32 cellular contexts compared by ENCODE assay signal in genomic region chr11:1674879-1675235, GRCh38. TPM values are rescaled to one million over a fixed set of nuclear protein-coding genes. Genes with fewer than 3 reads are reported as not detected.
"Had no signal": no experiment of that assay in that cellular context is flagged by ENCODE, and none has a peak within 500 bp of the region (broad histone marks: within the 10 kb centered on the region; RNA-seq: fewer than 3 reads in every experiment).

No MANE protein-coding gene starts in this region.

- H3K4me3 Mint-ChIP-seq: activated B cell treated with CpG ODN at 0.5 μM for 24 hours; activated CD4-positive, alpha-beta T cell treated with anti-CD3 and anti-CD28 coated beads for 36 hours; activated naive CD8-positive, alpha-beta T cell; activated T-cell treated with anti-CD3 and anti-CD28 coated beads, Interleukin-2, amount 50 U/mL, for 24 hours; activated T-helper 17 cell treated with anti-CD3 and anti-CD28 coated beads, Interleukin-2, amount 50 U/mL, for 72 hours; effector memory CD8-positive, alpha-beta T cell; immature natural killer cell; naive thymus-derived CD8-positive, alpha-beta T cell; T-helper 17 cell had no signal

- H3K9me3 Mint-ChIP-seq: activated B cell treated with CpG ODN at 0.5 μM for 24 hours; activated T-cell treated with anti-CD3 and anti-CD28 coated beads, Interleukin-2, amount 50 U/mL, for 24 hours; activated T-helper 17 cell treated with anti-CD3 and anti-CD28 coated beads, Interleukin-2, amount 50 U/mL, for 72 hours; effector memory CD8-positive, alpha-beta T cell; immature natural killer cell; naive thymus-derived CD8-positive, alpha-beta T cell had no signal

- H3K36me3 Mint-ChIP-seq: activated naive CD8-positive, alpha-beta T cell; immature natural killer cell; naive thymus-derived CD8-positive, alpha-beta T cell had no signal

- H3K36me3 ChIP-seq: adrenal gland, ascending aorta, brain microvascular endothelial cell, neutrophil, ovary, spleen, thyroid gland had no signal

- H3K27ac ChIP-seq: ascending aorta, brain microvascular endothelial cell, neutrophil, ovary, thyroid gland had no signal

- DNase-seq: activated B cell treated with CpG ODN at 0.5 μM for 24 hours; activated CD4-positive, alpha-beta T cell treated with anti-CD3 and anti-CD28 coated beads for 36 hours; activated CD4-positive, alpha-beta T cell treated with anti-CD3 and anti-CD28 coated beads, Interleukin-2, amount 50 U/mL, for 4 hours; activated CD8-positive, alpha-beta memory T cell treated with anti-CD3 and anti-CD28 coated beads for 24 hours; activated CD8-positive, alpha-beta memory T cell treated with anti-CD3 and anti-CD28 coated beads, Interleukin-2, amount 50 U/mL, for 4 hours; activated T-cell treated with anti-CD3 and anti-CD28 coated beads, Interleukin-2, amount 50 U/mL, for 24 hours; brain microvascular endothelial cell; caudate nucleus; effector memory CD8-positive, alpha-beta T cell; foreskin melanocyte; immature natural killer cell; kidney glomerular epithelial cell; mesendoderm; ovary; spleen; stimulated activated CD4-positive, alpha-beta T cell treated with anti-CD3 and anti-CD28 coated beads, Interleukin-4, amount 100 ng/mL, for 1 hour; stimulated activated naive CD8-positive, alpha-beta T cell treated with anti-CD3 and anti-CD28 coated beads, Interleukin-15, Interleukin-2, amounts not matched to agents 100 U/mL and 50 U/mL, for 24 hours; SW 1271; T-helper 17 cell; thyroid gland had no signal

- FAIRE-seq: colon, endothelial cell of umbilical vein, urothelium cell line had no signal

- H3K4me1 Mint-ChIP-seq: activated B cell treated with CpG ODN at 0.5 μM for 24 hours; activated CD4-positive, alpha-beta T cell treated with anti-CD3 and anti-CD28 coated beads for 36 hours; activated T-helper 17 cell treated with anti-CD3 and anti-CD28 coated beads, Interleukin-2, amount 50 U/mL, for 72 hours; T-helper 17 cell had no signal

- H3K4me1 ChIP-seq: ascending aorta, thyroid gland had no signal

- H3K27ac Mint-ChIP-seq: activated B cell treated with CpG ODN at 0.5 μM for 24 hours; activated CD4-positive, alpha-beta T cell treated with anti-CD3 and anti-CD28 coated beads for 36 hours; activated naive CD8-positive, alpha-beta T cell; activated T-cell treated with anti-CD3 and anti-CD28 coated beads, Interleukin-2, amount 50 U/mL, for 24 hours; activated T-helper 17 cell treated with anti-CD3 and anti-CD28 coated beads, Interleukin-2, amount 50 U/mL, for 72 hours; effector memory CD8-positive, alpha-beta T cell; immature natural killer cell; naive thymus-derived CD8-positive, alpha-beta T cell; T-helper 17 cell had no signal

- H3K27me3 ChIP-seq: ascending aorta, ovary, thyroid gland had no signal

- H3K4me3 ChIP-seq: adrenal gland, ascending aorta, ovary, spleen, thyroid gland had no signal

- ATAC-seq: activated CD4-positive, alpha-beta T cell treated with anti-CD3 and anti-CD28 coated beads for 36 hours; activated T-helper 17 cell treated with anti-CD3 and anti-CD28 coated beads, Interleukin-2, amount 50 U/mL, for 72 hours; effector memory CD8-positive, alpha-beta T cell; esophagus mucosa; naive thymus-derived CD8-positive, alpha-beta T cell; stimulated activated naive CD8-positive, alpha-beta T cell treated with anti-CD3 and anti-CD28 coated beads, Interleukin-15, Interleukin-2, amounts not matched to agents 100 U/mL and 50 U/mL, for 24 hours; T-helper 17 cell had no signal

- H3K9me3 ChIP-seq: adrenal gland, ascending aorta, neutrophil, ovary, spleen, thyroid gland had no signal

RNA-seq across cellular contexts. Expression of gene KRTAP5-6, which starts 22.1 kb away (rescaled TPM):
- total RNA-seq: activated B cell treated with CpG ODN at 0.5 μM for 24 hours; activated CD4-positive, alpha-beta T cell treated with anti-CD3 and anti-CD28 coated beads for 36 hours; activated T-helper 17 cell treated with anti-CD3 and anti-CD28 coated beads, Interleukin-2, amount 50 U/mL, for 72 hours; ascending aorta; endothelial cell of umbilical vein; esophagus mucosa; naive thymus-derived CD8-positive, alpha-beta T cell; ovary; spleen; subcutaneous adipose tissue; T-helper 17 cell; thyroid gland had no signal
- polyA plus RNA-seq: adrenal gland; endothelial cell of umbilical vein; immature natural killer cell; naive thymus-derived CD8-positive, alpha-beta T cell; ovary; spleen had no signal

RNA-seq across cellular contexts. Expression of gene KRTAP5-5, which starts 45.3 kb away (rescaled TPM):
- total RNA-seq: activated B cell treated with CpG ODN at 0.5 μM for 24 hours; activated CD4-positive, alpha-beta T cell treated with anti-CD3 and anti-CD28 coated beads for 36 hours; activated T-helper 17 cell treated with anti-CD3 and anti-CD28 coated beads, Interleukin-2, amount 50 U/mL, for 72 hours; adrenal gland; ascending aorta; dermis microvascular lymphatic vessel endothelial cell; endothelial cell of umbilical vein; esophagus mucosa; naive thymus-derived CD8-positive, alpha-beta T cell; ovary; spleen; subcutaneous adipose tissue; T-helper 17 cell; thyroid gland had no signal
- polyA plus RNA-seq: adrenal gland; endothelial cell of umbilical vein; immature natural killer cell; naive thymus-derived CD8-positive, alpha-beta T cell; ovary; spleen had no signal

RNA-seq across cellular contexts. Expression of gene KRTAP5-4, which starts 52.9 kb away (rescaled TPM):
- total RNA-seq: activated B cell treated with CpG ODN at 0.5 μM for 24 hours; activated CD4-positive, alpha-beta T cell treated with anti-CD3 and anti-CD28 coated beads for 36 hours; activated T-helper 17 cell treated with anti-CD3 and anti-CD28 coated beads, Interleukin-2, amount 50 U/mL, for 72 hours; adrenal gland; ascending aorta; dermis microvascular lymphatic vessel endothelial cell; endothelial cell of umbilical vein; esophagus mucosa; naive thymus-derived CD8-positive, alpha-beta T cell; ovary; spleen; subcutaneous adipose tissue; T-helper 17 cell; thyroid gland had no signal
- polyA plus RNA-seq: adrenal gland; endothelial cell of umbilical vein; immature natural killer cell; naive thymus-derived CD8-positive, alpha-beta T cell; ovary; spleen had no signal
